In the genomic region with DNA sequence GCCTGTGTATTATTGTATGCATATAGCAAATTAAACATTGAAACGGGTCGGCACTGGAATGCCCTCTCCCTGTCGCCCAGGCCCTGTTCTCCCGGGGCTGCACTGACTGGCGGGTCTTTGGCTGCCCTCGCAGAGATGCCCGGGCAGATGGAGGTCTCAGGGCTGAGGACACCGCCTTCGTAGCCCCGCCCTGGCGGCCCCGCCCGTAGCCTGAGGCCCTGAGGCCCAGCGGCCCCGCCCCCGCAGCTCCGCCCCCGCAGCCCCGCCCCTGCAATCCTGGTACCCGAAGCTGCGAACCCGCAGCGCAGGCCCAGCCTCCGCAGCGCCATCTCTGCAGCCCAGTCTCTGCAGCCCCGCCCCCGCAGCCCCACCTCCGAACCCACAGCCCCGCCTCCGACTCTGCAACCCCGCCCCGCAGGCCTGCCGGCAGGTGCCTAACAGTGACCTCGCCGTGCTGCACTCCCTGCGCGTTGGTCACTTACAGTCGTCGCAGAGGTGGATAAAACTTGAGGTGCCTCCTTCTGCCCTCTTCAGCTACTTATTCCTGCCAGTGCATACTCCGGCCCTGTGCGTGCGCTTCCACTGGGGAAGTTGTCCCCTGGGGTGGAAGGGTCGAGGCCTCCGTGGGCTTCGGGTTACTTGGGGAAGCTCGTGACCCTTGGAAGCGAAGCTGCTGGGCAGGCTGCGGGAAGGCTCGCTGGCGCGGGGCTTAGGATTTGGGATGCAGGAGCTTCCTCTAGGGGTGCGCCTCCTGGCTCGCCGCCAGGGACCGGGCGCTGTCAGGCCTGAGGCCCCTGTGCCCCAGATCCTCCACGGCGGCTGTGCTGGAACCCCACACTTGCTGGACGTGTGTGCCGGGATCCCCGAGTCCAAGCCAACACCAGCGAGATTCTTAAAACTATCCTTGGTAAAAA, we compare ENCODE assay signal across 8 cellular contexts.
A peak's percentile ranks its signal among the peaks of the same experiment; 100 is the strongest.
DNase-seq lines count a peak whose midpoint lies in the region; ATAC-seq lines count a peak whose summit lies in the region.

No MANE protein-coding gene starts in this region.

- intact Hi-C loops in left cardiac atrium (cut with DNase I): loop anchor here (5.0 to 10.0 kb wide), 7 partner anchors 300 to 1250 kb away; no protein-coding TSS in a partner anchor

- peak; percentile 65 for DNase-seq in RPMI8226
- peak; percentile 74 for DNase-seq in activated naive CD4-positive, alpha-beta T cell treated with anti-CD3 and anti-CD28 coated beads, Interleukin-2, amount 50 U/mL, for 16 hours
- peak; percentile 78 for DNase-seq in left cardiac atrium
- no peak for DNase-seq in ACHN
- DNase-seq in occipital lobe (lab: John Stamatoyannopoulos, UW): no peak

- H3K4me3 ChIP-seq in skeletal muscle satellite cell (ENCODE audit: low read length): peak overlapping the region; percentile 38

- ATAC-seq in GM18909 (IDR thresholded peaks at IDR 0.05; ENCODE audit: poor library complexity, unreplicated experiment): peak; percentile 92
- peak; percentile 90 for ATAC-seq in HG02981 (IDR thresholded peaks at IDR 0.05; ENCODE audit: unreplicated experiment)
- peak; percentile 84 to 92 for ATAC-seq in left cardiac atrium

- no peak overlapping the region for H3K9ac ChIP-seq in skeletal muscle satellite cell (ENCODE audit: low read depth, low read length)

- peaks cover 7% of the 10 kb centered on the region for H3K4me1 ChIP-seq in skeletal muscle satellite cell (ENCODE audit: control insufficient read depth, insufficient read depth, low read length)

- peaks cover 4% of the 10 kb centered on the region for H3K36me3 ChIP-seq in skeletal muscle satellite cell (ENCODE audit: insufficient read depth, low read length)

- H3K4me2 ChIP-seq in skeletal muscle satellite cell (ENCODE audit: low read length): peak overlapping the region; percentile 64

- in situ Hi-C loops in ACHN (cut with HindIII; ENCODE audit: low pct_ligation_motif_present, low pct_unique_long_range_greater_than_20kb, low sequenced_read_pairs): no loop called here

- no peaks in the 10 kb centered on the region for H3K9me3 ChIP-seq in skeletal muscle satellite cell (replicated peaks; ENCODE audit: low read length)

- H3K27me3 ChIP-seq in skeletal muscle satellite cell (ENCODE audit: control insufficient read depth, insufficient read depth, low read length): peaks cover 23% of the 10 kb centered on the region

Comparison
In these comparisons a context has a peak if more than half of its experiments do, and no peak if none do; other contexts are left out.
1. DNase-seq: peak in RPMI8226 (single experiment), activated naive CD4-positive, alpha-beta T cell treated with anti-CD3 and anti-CD28 coated beads, Interleukin-2, amount 50 U/mL, for 16 hours (single experiment) and left cardiac atrium (single experiment); none in ACHN (single experiment) and occipital lobe (single experiment).
2. Peak in every context shown above with its lines, with median percentiles within 50 percentile points of each other: ATAC-seq.